In the genomic region with DNA sequence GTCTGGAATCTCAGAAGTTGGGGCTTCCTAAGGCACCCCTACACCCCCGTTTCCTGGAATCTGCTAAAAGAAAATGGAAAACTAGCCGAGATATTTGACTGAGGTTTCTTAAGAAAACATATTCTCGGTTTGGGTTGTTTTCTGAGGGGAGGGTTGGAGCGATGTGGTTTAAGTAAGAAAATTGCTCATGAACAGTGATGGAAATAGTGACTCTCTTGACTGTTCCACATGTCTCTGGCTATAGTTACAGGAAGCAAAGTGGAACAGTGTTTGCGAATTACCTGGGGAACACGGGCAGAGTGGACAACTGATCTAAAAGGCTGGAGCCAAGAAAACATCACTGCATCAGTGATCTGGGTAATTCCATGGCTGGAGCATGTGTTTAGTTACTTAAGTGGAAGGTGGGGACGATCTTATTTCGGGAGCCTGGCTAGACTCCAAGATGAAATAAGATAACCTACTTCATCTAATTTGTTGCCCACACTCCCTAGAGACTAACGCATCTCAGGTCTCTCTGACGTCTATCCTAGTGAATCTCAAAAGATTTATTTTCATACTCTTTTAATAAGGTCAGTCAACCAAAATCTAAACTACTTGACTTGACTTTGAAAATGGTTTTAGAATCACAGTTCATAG, we compare ENCODE assay signal across 8 cellular contexts.
DNase-seq lines count a peak whose midpoint lies in the region; TF ChIP-seq lines count a peak whose summit lies in the region.

No MANE protein-coding gene starts in this region.

- no peak overlapping the region for H3K4me3 ChIP-seq in adrenal gland
- no peak overlapping the region for H3K4me3 ChIP-seq in H7 (ENCODE audit: insufficient read depth, low read depth, low read length)
- no peak overlapping the region for H3K4me3 ChIP-seq in prostate gland

- no peak for TF ChIP-seq POLR2A in adrenal gland (IDR thresholded peaks at IDR 0.05)
- TF ChIP-seq POLR2A in prostate gland (IDR thresholded peaks at IDR 0.05): no peak

- H3K27me3 ChIP-seq in adrenal gland (no peaks in the 10 kb centered on the region), H7 (ENCODE audit: control insufficient read depth, insufficient read depth, low read length) (no peaks in the 10 kb centered on the region; the same call in 1 of the 2 replicates), prostate gland (replicated peaks; ENCODE audit: insufficient read depth) (no peaks in the 10 kb centered on the region)

- 58 to 69% (median 66%) methylated on average over 10 of the region's 10 CpGs for WGBS in adrenal gland, 4 donors
- WGBS in prostate gland: 66% methylated on average over 10 of the region's 10 CpGs

- H3K27ac ChIP-seq in adrenal gland (no peak overlapping the region), prostate gland (no peak overlapping the region)

- intact Hi-C loops in adrenal gland (cut with DNase I) (no loop called here), prostate gland (cut with DNase I) (no loop called here)

- DNase-seq in EH (ENCODE audit: low read depth) (peak; percentile 49), NCI-H2171 (lab: John Stamatoyannopoulos, UW) (peak; percentile 94), astrocyte of the hippocampus (ENCODE audit: low read depth, low spot score) (peak; percentile 93), non-pigmented ciliary epithelial cell (ENCODE audit: low read depth) (peak; percentile 88), adrenal gland (no peak), H7 (no peak), prostate gland (ENCODE audit: low spot score) (no peak), amygdala (lab: John Stamatoyannopoulos, UW) (no peak)

- no peaks in the 10 kb centered on the region for H3K4me1 ChIP-seq in adrenal gland (replicated peaks in 1 of 2)
- H3K4me1 ChIP-seq in prostate gland (replicated peaks): no peaks in the 10 kb centered on the region

- no peaks in the 10 kb centered on the region for H3K36me3 ChIP-seq in adrenal gland (replicated peaks in 1 of 2)
- no peaks in the 10 kb centered on the region for H3K36me3 ChIP-seq in H7 (replicated peaks; ENCODE audit: control insufficient read depth, insufficient read depth, low read length)
- no peaks in the 10 kb centered on the region for H3K36me3 ChIP-seq in prostate gland

- TF ChIP-seq CTCF in adrenal gland (IDR thresholded peaks at IDR 0.05): no peak
- TF ChIP-seq CTCF in prostate gland (IDR thresholded peaks at IDR 0.05): no peak

- H3K9me3 ChIP-seq in adrenal gland (replicated peaks in 1 of 3) (no peaks in the 10 kb centered on the region), prostate gland (no peaks in the 10 kb centered on the region)

Comparison
In these comparisons a context has a peak if more than half of its experiments do, and no peak if none do; other contexts are left out.
1. DNase-seq: peak in EH (single experiment), NCI-H2171 (single experiment), astrocyte of the hippocampus (single experiment) and non-pigmented ciliary epithelial cell (single experiment); none in adrenal gland (0 of 7), H7 (single experiment), prostate gland (single experiment) and amygdala (0 of 56).